Comparison of ENCODE assay signal across 8 cellular contexts in the genomic region with DNA sequence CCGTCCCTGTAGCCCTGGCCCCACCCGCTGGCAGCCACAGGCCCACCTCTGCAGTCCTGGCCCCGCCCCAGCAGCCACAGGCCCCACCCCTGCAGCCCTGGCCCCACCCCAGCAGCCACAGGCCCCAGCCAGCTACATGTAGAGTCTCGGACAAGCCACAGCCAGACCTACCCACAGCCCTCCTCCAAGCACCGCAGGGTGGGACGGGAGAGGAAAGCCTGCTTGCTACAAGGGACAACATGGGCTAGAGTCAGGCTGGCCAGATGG. TPM values are rescaled to one million over a fixed set of nuclear protein-coding genes. Genes with fewer than 3 reads are reported as not detected.
A peak's percentile ranks its signal among the peaks of the same experiment; 100 is the strongest.
DNase-seq lines count a peak whose midpoint lies in the region; ATAC-seq and TF ChIP-seq lines count a peak whose summit lies in the region.

No MANE protein-coding gene starts in this region.

- POLR2A ChIA-PET in activated CD4-positive, alpha-beta memory T cell treated with anti-CD3 and anti-CD28 coated beads for 36 hours (lab: Charles Lee) = interaction anchor here (0.6 kb wide), 1 partner anchor 191 kb away, joined by 3 read pairs; no protein-coding TSS in a partner anchor

- peak; percentile 50 for ATAC-seq in GM21723 (IDR thresholded peaks at IDR 0.05; ENCODE audit: unreplicated experiment)

- intact Hi-C loops in activated CD4-positive, alpha-beta memory T cell treated with anti-CD3 and anti-CD28 coated beads for 36 hours (cut with micrococcal nuclease) = no loop called here
- intact Hi-C loops in dorsolateral prefrontal cortex (cut with DNase I) = loop anchor here in 1 of 2 donors (2.0 to 10.0 kb wide), 3 partner anchors 129 to 667 kb away; a partner anchor contains a TSS
- intact Hi-C loops in activated T-helper 1 cell treated with anti-CD3 and anti-CD28 coated beads, Interleukin-12 subunit alpha, Interleukin-12 subunit beta, Interleukin-2, Interleukin-4 antibody, amounts not matched to agents 30 ng/mL and 10 ng/mL and 1 ng/mL, durations not matched to agents 14 hours and 24 hours and 36 hours (cut with micrococcal nuclease) = no loop called here

- TF ChIP-seq CTCF in Peyer's patch (IDR thresholded peaks at IDR 0.05) (no peak), dorsolateral prefrontal cortex (IDR thresholded peaks at IDR 0.05 in 54 of 56, conservative IDR thresholded peaks at IDR 0.05 in 2 of 56; ENCODE audit: low read depth in 1 of 56, partially characterized antibody in 56 of 56) (no peak)

- no peaks in the 10 kb centered on the region for H3K9me3 Mint-ChIP-seq in activated CD4-positive, alpha-beta memory T cell treated with anti-CD3 and anti-CD28 coated beads for 36 hours
- no peaks in the 10 kb centered on the region for H3K9me3 Mint-ChIP-seq in activated T-helper 1 cell treated with anti-CD3 and anti-CD28 coated beads, Interleukin-12 subunit alpha, Interleukin-12 subunit beta, Interleukin-2, Interleukin-4 antibody, amounts not matched to agents 30 ng/mL and 10 ng/mL and 1 ng/mL, durations not matched to agents 14 hours and 24 hours and 36 hours

- CTCF ChIA-PET in activated CD4-positive, alpha-beta memory T cell treated with anti-CD3 and anti-CD28 coated beads for 36 hours (lab: Charles Lee) = no interaction called here

- no peaks in the 10 kb centered on the region for H3K36me3 Mint-ChIP-seq in activated CD4-positive, alpha-beta memory T cell treated with anti-CD3 and anti-CD28 coated beads for 36 hours
- no peaks in the 10 kb centered on the region for H3K36me3 Mint-ChIP-seq in activated T-helper 1 cell treated with anti-CD3 and anti-CD28 coated beads, Interleukin-12 subunit alpha, Interleukin-12 subunit beta, Interleukin-2, Interleukin-4 antibody, amounts not matched to agents 30 ng/mL and 10 ng/mL and 1 ng/mL, durations not matched to agents 14 hours and 24 hours and 36 hours (ENCODE audit: low read depth)

- H3K4me3 Mint-ChIP-seq in activated CD4-positive, alpha-beta memory T cell treated with anti-CD3 and anti-CD28 coated beads for 36 hours = no peak overlapping the region
- no peak overlapping the region for H3K4me3 Mint-ChIP-seq in activated T-helper 1 cell treated with anti-CD3 and anti-CD28 coated beads, Interleukin-12 subunit alpha, Interleukin-12 subunit beta, Interleukin-2, Interleukin-4 antibody, amounts not matched to agents 30 ng/mL and 10 ng/mL and 1 ng/mL, durations not matched to agents 14 hours and 24 hours and 36 hours

- H3K9me3 ChIP-seq in Peyer's patch = no peaks in the 10 kb centered on the region

- H3K27ac Mint-ChIP-seq in activated CD4-positive, alpha-beta memory T cell treated with anti-CD3 and anti-CD28 coated beads for 36 hours = no peak overlapping the region
- H3K27ac Mint-ChIP-seq in activated T-helper 1 cell treated with anti-CD3 and anti-CD28 coated beads, Interleukin-12 subunit alpha, Interleukin-12 subunit beta, Interleukin-2, Interleukin-4 antibody, amounts not matched to agents 30 ng/mL and 10 ng/mL and 1 ng/mL, durations not matched to agents 14 hours and 24 hours and 36 hours = no peak overlapping the region

- H3K27ac ChIP-seq in Peyer's patch = peak overlapping the region in 3 of 4 donors; percentile 59 to 83 (median 79)
- peak overlapping the region in 1 of 59 donors; percentile 64 for H3K27ac ChIP-seq in dorsolateral prefrontal cortex

- H3K27me3 Mint-ChIP-seq in activated CD4-positive, alpha-beta memory T cell treated with anti-CD3 and anti-CD28 coated beads for 36 hours = peaks cover 7% of the 10 kb centered on the region
- no peaks in the 10 kb centered on the region for H3K27me3 Mint-ChIP-seq in activated T-helper 1 cell treated with anti-CD3 and anti-CD28 coated beads, Interleukin-12 subunit alpha, Interleukin-12 subunit beta, Interleukin-2, Interleukin-4 antibody, amounts not matched to agents 30 ng/mL and 10 ng/mL and 1 ng/mL, durations not matched to agents 14 hours and 24 hours and 36 hours (ENCODE audit: insufficient read depth)

- peaks cover 0 to 39% (median 0%) of the 10 kb centered on the region in 3 donors for H3K36me3 ChIP-seq in Peyer's patch

- no peaks in the 10 kb centered on the region for H3K27me3 ChIP-seq in Peyer's patch
- no peaks in the 10 kb centered on the region for H3K27me3 ChIP-seq in dorsolateral prefrontal cortex

- H3K4me3 ChIP-seq in Peyer's patch = no peak overlapping the region
- H3K4me3 ChIP-seq in dorsolateral prefrontal cortex = no peak overlapping the region

- H3K4me1 ChIP-seq in Peyer's patch = peaks cover 6 to 29% (median 18%) of the 10 kb centered on the region in 4 donors

- no peak for TF ChIP-seq POLR2A in Peyer's patch (IDR thresholded peaks at IDR 0.05)

- peak; percentile 20 for DNase-seq in EL
- DNase-seq in Peyer's patch = peak; percentile 78 to 86 (median 85)
- DNase-seq in iris pigment epithelial cell (ENCODE audit: low read depth) = peak; percentile 25
- no peak for DNase-seq in activated naive CD4-positive, alpha-beta T cell treated with Interleukin-2 at 50 U/mL for 16 hours
- DNase-seq in activated CD4-positive, alpha-beta memory T cell treated with anti-CD3 and anti-CD28 coated beads for 36 hours = no peak
- no peak for DNase-seq in dorsolateral prefrontal cortex
- DNase-seq in activated T-helper 1 cell treated with anti-CD3 and anti-CD28 coated beads, Interleukin-12 subunit alpha, Interleukin-12 subunit beta, Interleukin-2, Interleukin-4 antibody, amounts not matched to agents 30 ng/mL and 10 ng/mL and 1 ng/mL, durations not matched to agents 14 hours and 24 hours and 36 hours (ENCODE audit: low spot score) = no peak

- no peaks in the 10 kb centered on the region for H3K4me1 Mint-ChIP-seq in activated CD4-positive, alpha-beta memory T cell treated with anti-CD3 and anti-CD28 coated beads for 36 hours (ENCODE audit: low read depth)
- no peaks in the 10 kb centered on the region for H3K4me1 Mint-ChIP-seq in activated T-helper 1 cell treated with anti-CD3 and anti-CD28 coated beads, Interleukin-12 subunit alpha, Interleukin-12 subunit beta, Interleukin-2, Interleukin-4 antibody, amounts not matched to agents 30 ng/mL and 10 ng/mL and 1 ng/mL, durations not matched to agents 14 hours and 24 hours and 36 hours (ENCODE audit: low read depth)

RNA-seq across cellular contexts. Expression of a gene that starts 49.5 kb away (rescaled TPM):
- total RNA-seq in Peyer's patch (1 to 10 TPM in 2 of 4 donors, under 1 TPM in 2; 0.47 to 5.0 (median 0.95) TPM), dorsolateral prefrontal cortex (10 to 100 TPM in 6 of 120 experiments, 1 to 10 TPM in 114; 2.4 to 13.2 (median 6.0) TPM)
- 1 to 10 TPM; 6.5 to 6.6 TPM for total RNA-seq in activated CD4-positive, alpha-beta memory T cell treated with anti-CD3 and anti-CD28 coated beads for 36 hours
- 0.51 and 0.60 TPM in 2 replicates for total RNA-seq in activated T-helper 1 cell treated with anti-CD3 and anti-CD28 coated beads, Interleukin-12 subunit alpha, Interleukin-12 subunit beta, Interleukin-2, Interleukin-4 antibody, amounts not matched to agents 30 ng/mL and 10 ng/mL and 1 ng/mL, durations not matched to agents 14 hours and 24 hours and 36 hours

Comparison
In these comparisons a context has a peak if more than half of its experiments do, and no peak if none do; other contexts are left out.
1. DNase-seq: peak in EL (single experiment), Peyer's patch (3 of 3) and iris pigment epithelial cell (single experiment); none in activated naive CD4-positive, alpha-beta T cell treated with Interleukin-2 at 50 U/mL for 16 hours (single experiment), activated CD4-positive, alpha-beta memory T cell treated with anti-CD3 and anti-CD28 coated beads for 36 hours (single experiment), dorsolateral prefrontal cortex (0 of 10) and activated T-helper 1 cell treated with anti-CD3 and anti-CD28 coated beads, Interleukin-12 subunit alpha, Interleukin-12 subunit beta, Interleukin-2, Interleukin-4 antibody, amounts not matched to agents 30 ng/mL and 10 ng/mL and 1 ng/mL, durations not matched to agents 14 hours and 24 hours and 36 hours (single experiment).